29 cellular contexts compared by ENCODE assay signal in the genomic region with DNA sequence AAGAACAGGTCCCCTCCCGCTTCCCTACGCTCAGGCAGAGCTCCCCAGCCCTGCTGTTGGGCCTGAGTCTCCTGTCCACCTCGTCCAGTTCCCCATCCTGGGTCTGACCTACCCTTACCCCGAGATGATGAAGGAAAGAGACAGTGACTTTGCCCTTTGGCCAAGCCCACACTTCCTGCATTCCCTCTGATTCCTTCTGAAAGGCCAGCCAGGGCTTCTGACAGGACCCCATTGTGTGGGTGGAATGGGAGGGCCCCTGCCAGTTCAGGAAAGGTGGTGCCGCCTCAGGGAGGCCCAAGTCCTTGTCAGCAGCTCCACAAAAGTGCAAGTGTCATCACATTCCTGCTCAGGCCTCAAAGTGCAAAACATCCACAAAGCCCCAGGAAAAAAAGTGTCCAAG.
DNase-seq lines count a peak whose midpoint lies in the region; ATAC-seq and TF ChIP-seq lines count a peak whose summit lies in the region.
"Had no signal": no experiment of that assay in that cellular context is flagged by ENCODE, and none has a peak within 500 bp of the region (broad histone marks: within the 10 kb centered on the region; RNA-seq: fewer than 3 reads in every experiment).

No MANE protein-coding gene starts in this region.

- TF ChIP-seq POLR2A in testis (IDR thresholded peaks at IDR 0.05), result no peak

- no peak overlapping the region for H3K4me3 Mint-ChIP-seq in dendritic cell treated with granulocyte-macrophage colony-stimulating factor and Interleukin-4, amounts not matched to agents 40 ng/mL and 50 ng/mL, for 4 days
- H3K4me3 Mint-ChIP-seq: activated naive CD8-positive, alpha-beta T cell; activated T-helper 17 cell treated with anti-CD3 and anti-CD28 coated beads, Interleukin-2, amount 50 U/mL, for 72 hours; mesothelial cell of epicardium; natural killer cell; T-helper 1 cell treated with Interleukin-12 subunit alpha and Interleukin-12 subunit beta and Interleukin-4 antibody, amounts not matched to agents 30 μg/mL and 1 μg/mL, for 36 hours had no signal

- H3K36me3 Mint-ChIP-seq in dendritic cell treated with granulocyte-macrophage colony-stimulating factor and Interleukin-4, amounts not matched to agents 40 ng/mL and 50 ng/mL, for 4 days (ENCODE audit: low read depth), result no peaks in the 10 kb centered on the region
- H3K36me3 Mint-ChIP-seq: activated naive CD8-positive, alpha-beta T cell; mesothelial cell of epicardium; natural killer cell had no signal

- no peak for DNase-seq in cardiac muscle cell (ENCODE audit: low read depth in 1 of 2, low spot score in 1 of 2)
- no peak for DNase-seq in Right ventricle myocardium inferior (ENCODE audit: missing footprints)
- no peak for DNase-seq in testis
- no peak for DNase-seq in activated CD4-positive, CD25-positive, alpha-beta regulatory T cell (lab: John Stamatoyannopoulos, UW)
- no peak for DNase-seq in D341Med (ENCODE audit: low spot score)
- DNase-seq: 8988T; AML-193; DND-41; effector CD4-positive, alpha-beta T cell; foreskin keratinocyte; natural killer cell; NCI-H1105 treated with DMSO at 0.1 percent for 48 hours; NCI-H2081 treated with DMSO at 0.1 percent for 48 hours; NCI-H446 treated with DMSO at 0.1 percent for 48 hours; NK-92 treated with Interleukin-12 subunit alpha and Interleukin-12 subunit beta, amount 100 ng/mL, for 24 hours; SJCRH30; small intestine; stimulated activated CD4-positive, alpha-beta T cell treated with anti-CD3 and anti-CD28 coated beads, Interleukin-2, amount 100 ng/mL, for 48 hours; stimulated activated naive CD8-positive, alpha-beta T cell treated with anti-CD3 and anti-CD28 coated beads, Interleukin-15, Interleukin-2, amounts not matched to agents 100 U/mL and 50 U/mL, for 24 hours; thyroid gland; WERI-Rb-1 had no signal

- H3K36me3 ChIP-seq in cardiac muscle cell (no peaks in the 10 kb centered on the region), mesodermal cell (ENCODE audit: control insufficient read depth, insufficient read depth, low read length) (peaks cover 64% of the 10 kb centered on the region), testis (ENCODE audit: low read depth, missing control alignments) (no peaks in the 10 kb centered on the region)
- H3K36me3 ChIP-seq: SJCRH30, thyroid gland, WERI-Rb-1 had no signal

- H3K4me1 ChIP-seq in cardiac muscle cell (ENCODE audit: low read depth) (peaks cover 11% of the 10 kb centered on the region), mesodermal cell (ENCODE audit: control insufficient read depth, insufficient read depth, low read length, poor library complexity, severe bottlenecking) (peaks cover 20% of the 10 kb centered on the region), testis (peaks cover 12% of the 10 kb centered on the region)
- H3K4me1 ChIP-seq: foreskin keratinocyte, thyroid gland had no signal

- TF ChIP-seq CTCF in cardiac muscle cell (IDR thresholded peaks at IDR 0.05; ENCODE audit: low read depth, low read length) (no peak), testis (IDR thresholded peaks at IDR 0.05) (no peak)

- WGBS in mesodermal cell (ENCODE audit: insufficient coverage in 2 of 2), 2 experiments, result 50 to 69% methylated on average over 1 to 5 of the region's 5 CpGs
- WGBS in testis, 2 donors, result 46 to 56% methylated on average over 5 of the region's 5 CpGs

- no peak for ATAC-seq in Right ventricle myocardium inferior
- ATAC-seq in GM18861 (IDR thresholded peaks at IDR 0.05; ENCODE audit: unreplicated experiment), result no peak
- ATAC-seq: activated T-helper 17 cell treated with anti-CD3 and anti-CD28 coated beads, Interleukin-2, amount 50 U/mL, for 72 hours; foreskin keratinocyte; natural killer cell; stimulated activated naive CD8-positive, alpha-beta T cell treated with anti-CD3 and anti-CD28 coated beads, Interleukin-15, Interleukin-2, amounts not matched to agents 100 U/mL and 50 U/mL, for 24 hours had no signal

- peaks cover 4% of the 10 kb centered on the region for H3K27me3 Mint-ChIP-seq in dendritic cell treated with granulocyte-macrophage colony-stimulating factor and Interleukin-4, amounts not matched to agents 40 ng/mL and 50 ng/mL, for 4 days
- H3K27me3 Mint-ChIP-seq: activated naive CD8-positive, alpha-beta T cell; activated T-helper 17 cell treated with anti-CD3 and anti-CD28 coated beads, Interleukin-2, amount 50 U/mL, for 72 hours had no signal

- intact Hi-C loops in Right ventricle myocardium inferior (cut with DNase I) (no loop called here), testis (cut with DNase I; ENCODE audit: low total_unique reads) (no loop called here)
- intact Hi-C loops in dendritic cell treated with granulocyte-macrophage colony-stimulating factor and Interleukin-4, amounts not matched to agents 40 ng/mL and 50 ng/mL, for 4 days (cut with micrococcal nuclease), result no loop called here

- H3K27ac ChIP-seq in cardiac muscle cell, result peak overlapping the region; percentile 53
- H3K27ac ChIP-seq in mesodermal cell (ENCODE audit: low read depth, low read length, severe bottlenecking), result peak overlapping the region; percentile 36
- peak overlapping the region; percentile 21 to 32 for H3K27ac ChIP-seq in testis
- H3K27ac ChIP-seq: foreskin keratinocyte, SJCRH30, thyroid gland, WERI-Rb-1 had no signal

- peak overlapping the region; percentile 73 for H3K27ac Mint-ChIP-seq in dendritic cell treated with granulocyte-macrophage colony-stimulating factor and Interleukin-4, amounts not matched to agents 40 ng/mL and 50 ng/mL, for 4 days
- H3K27ac Mint-ChIP-seq: activated naive CD8-positive, alpha-beta T cell; activated T-helper 17 cell treated with anti-CD3 and anti-CD28 coated beads, Interleukin-2, amount 50 U/mL, for 72 hours; mesothelial cell of epicardium; natural killer cell; progenitor cell of endocrine pancreas; T-helper 1 cell treated with Interleukin-12 subunit alpha and Interleukin-12 subunit beta and Interleukin-4 antibody, amounts not matched to agents 30 μg/mL and 1 μg/mL, for 36 hours had no signal

- H3K9me3 ChIP-seq in cardiac muscle cell (ENCODE audit: low read depth) (no peaks in the 10 kb centered on the region), mesodermal cell (ENCODE audit: control insufficient read depth, low read length) (peaks cover 3% of the 10 kb centered on the region), testis (no peaks in the 10 kb centered on the region)
- H3K9me3 ChIP-seq: SJCRH30, thyroid gland had no signal

- H3K9me3 Mint-ChIP-seq in dendritic cell treated with granulocyte-macrophage colony-stimulating factor and Interleukin-4, amounts not matched to agents 40 ng/mL and 50 ng/mL, for 4 days, result no peaks in the 10 kb centered on the region
- H3K9me3 Mint-ChIP-seq: activated T-helper 17 cell treated with anti-CD3 and anti-CD28 coated beads, Interleukin-2, amount 50 U/mL, for 72 hours; mesothelial cell of epicardium; natural killer cell; T-helper 1 cell treated with Interleukin-12 subunit alpha and Interleukin-12 subunit beta and Interleukin-4 antibody, amounts not matched to agents 30 μg/mL and 1 μg/mL, for 36 hours had no signal

- peaks cover 13% of the 10 kb centered on the region for H3K4me1 Mint-ChIP-seq in dendritic cell treated with granulocyte-macrophage colony-stimulating factor and Interleukin-4, amounts not matched to agents 40 ng/mL and 50 ng/mL, for 4 days (ENCODE audit: low read depth)
- H3K4me1 Mint-ChIP-seq: activated T-helper 17 cell treated with anti-CD3 and anti-CD28 coated beads, Interleukin-2, amount 50 U/mL, for 72 hours; natural killer cell had no signal

- H3K27me3 ChIP-seq in cardiac muscle cell (no peaks in the 10 kb centered on the region), testis (no peaks in the 10 kb centered on the region)
- H3K27me3 ChIP-seq: foreskin keratinocyte, SJCRH30, thyroid gland had no signal

- H3K4me3 ChIP-seq in cardiac muscle cell (no peak overlapping the region), mesodermal cell (ENCODE audit: extremely low read depth, insufficient read depth, low read length, poor library complexity, severe bottlenecking) (no peak overlapping the region), testis (no peak overlapping the region)
- H3K4me3 ChIP-seq: SJCRH30, thyroid gland had no signal
